In the genomic region with DNA sequence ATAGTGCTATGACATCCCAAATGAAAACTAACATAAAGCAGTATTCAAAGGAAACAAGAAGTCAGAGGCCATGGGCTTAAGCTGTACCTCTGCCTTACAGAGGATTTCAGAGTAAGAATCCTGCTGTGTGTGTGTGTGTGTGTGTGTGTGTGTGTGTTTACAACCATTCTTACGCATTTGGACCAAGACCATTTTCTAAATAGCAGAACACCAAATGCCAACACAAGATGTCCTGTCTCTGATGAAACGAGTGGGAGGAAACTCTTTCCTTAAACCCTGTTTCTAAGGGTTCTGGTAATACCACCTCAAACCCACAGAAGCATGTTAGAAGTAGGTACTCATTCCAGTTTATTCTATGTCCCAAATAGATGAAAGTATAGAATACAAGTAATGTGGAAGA, we compare ENCODE assay signal across 10 cellular contexts.
"Had no signal": no experiment of that assay in that cellular context is flagged by ENCODE, and none has a peak within 500 bp of the region (broad histone marks: within the 10 kb centered on the region; RNA-seq: fewer than 3 reads in every experiment).

No MANE protein-coding gene starts in this region.

- ATAC-seq: body of pancreas; naive thymus-derived CD8-positive, alpha-beta T cell; stimulated activated naive CD8-positive, alpha-beta T cell treated with anti-CD3 and anti-CD28 coated beads, Interleukin-15, amount 100 ng/mL, for 72 hours had no signal

- H3K27ac ChIP-seq: body of pancreas had no signal

- H3K4me3 ChIP-seq: body of pancreas, lung had no signal

- H3K27me3 ChIP-seq: body of pancreas had no signal

- H3K9me3 ChIP-seq: body of pancreas had no signal

- DNase-seq: amniotic stem cell; body of pancreas; dermis blood vessel endothelial cell; hippocampal formation; naive thymus-derived CD8-positive, alpha-beta T cell; SHP77 treated with DMSO at 0.1 percent for 48 hours; stimulated activated CD4-positive, alpha-beta T cell treated with anti-CD3 and anti-CD28 coated beads, Interleukin-15, amount 100 ng/mL, for 24 hours; stimulated activated CD4-positive, alpha-beta T cell treated with anti-CD3 and anti-CD28 coated beads, Interleukin-4, amount 100 ng/mL, for 24 hours; stimulated activated naive CD8-positive, alpha-beta T cell treated with anti-CD3 and anti-CD28 coated beads, Interleukin-15, amount 100 ng/mL, for 72 hours had no signal
